In genomic region chr12:2653461-2653965, GRCh38 we compare ENCODE assay signal across 26 cellular contexts.
"Had no signal": no experiment of that assay in that cellular context is flagged by ENCODE, and none has a peak within 500 bp of the region (broad histone marks: within the 10 kb centered on the region; RNA-seq: fewer than 3 reads in every experiment).

No MANE protein-coding gene starts in this region.

- H3K36me3 Mint-ChIP-seq: neural progenitor cell; stimulated activated effector memory CD8-positive, alpha-beta T cell treated with anti-CD3 and anti-CD28 coated beads, Interleukin-12 subunit alpha, Interleukin-12 subunit beta, amount 100 ng/mL, for 72 hours had no signal

- H3K4me1 ChIP-seq: colonic mucosa, esophagus squamous epithelium, neural progenitor cell, parathyroid adenoma, right lobe of liver, thyroid gland, uterus had no signal

- H3K27ac ChIP-seq: colonic mucosa, esophagus squamous epithelium, heart right ventricle, neural progenitor cell, parathyroid adenoma, right lobe of liver, stomach, thyroid gland, uterus had no signal

- H3K9me3 ChIP-seq: colonic mucosa, esophagus squamous epithelium, heart right ventricle, stomach, thyroid gland, uterus had no signal

- H3K9me3 Mint-ChIP-seq: stimulated activated effector memory CD8-positive, alpha-beta T cell treated with anti-CD3 and anti-CD28 coated beads, Interleukin-12 subunit alpha, Interleukin-12 subunit beta, amount 100 ng/mL, for 72 hours; type B pancreatic cell had no signal

- H3K27me3 ChIP-seq: colonic mucosa, heart right ventricle, neural progenitor cell, right lobe of liver, thyroid gland, uterus had no signal

- ATAC-seq: naive thymus-derived CD4-positive, alpha-beta T cell; right lobe of liver; stimulated activated effector memory CD8-positive, alpha-beta T cell treated with anti-CD3 and anti-CD28 coated beads, Interleukin-12 subunit alpha, Interleukin-12 subunit beta, amount 100 ng/mL, for 72 hours had no signal

- H3K4me3 ChIP-seq: colonic mucosa, esophagus squamous epithelium, heart right ventricle, neural progenitor cell, right lobe of liver, smooth muscle cell, stomach, thyroid gland, uterus had no signal

- H3K27ac Mint-ChIP-seq: naive thymus-derived CD4-positive, alpha-beta T cell; nephron; neural progenitor cell; progenitor cell of endocrine pancreas; stimulated activated effector memory CD8-positive, alpha-beta T cell treated with anti-CD3 and anti-CD28 coated beads, Interleukin-12 subunit alpha, Interleukin-12 subunit beta, amount 100 ng/mL, for 72 hours; type B pancreatic cell had no signal

- H3K9ac ChIP-seq: neural progenitor cell, parathyroid adenoma had no signal

- H3K36me3 ChIP-seq: colonic mucosa, neural progenitor cell, right lobe of liver, thyroid gland, uterus had no signal

- H3K4me1 Mint-ChIP-seq: naive thymus-derived CD4-positive, alpha-beta T cell; neural progenitor cell; stimulated activated effector memory CD8-positive, alpha-beta T cell treated with anti-CD3 and anti-CD28 coated beads, Interleukin-12 subunit alpha, Interleukin-12 subunit beta, amount 100 ng/mL, for 72 hours had no signal

- DNase-seq: colonic mucosa; dermis blood vessel endothelial cell; effector memory CD4-positive, alpha-beta T cell; erythroblast; esophagus squamous epithelium; foreskin melanocyte; glutamatergic neuron; heart right ventricle; hippocampal formation; mesenchymal stem cell; midbrain; stimulated activated CD4-positive, alpha-beta T cell treated with anti-CD3 and anti-CD28 coated beads, Interleukin-2, amount 100 ng/mL, for 24 hours; stimulated activated CD4-positive, alpha-beta T cell treated with anti-CD3 and anti-CD28 coated beads, Interleukin-4, amount 100 ng/mL, for 24 hours; stimulated activated naive CD4-positive, alpha-beta T cell treated with Interleukin-2 at 50 U/mL for 16 hours; stomach; thyroid gland had no signal

- H3K4me3 Mint-ChIP-seq: naive thymus-derived CD4-positive, alpha-beta T cell; nephron; neural progenitor cell; stimulated activated effector memory CD8-positive, alpha-beta T cell treated with anti-CD3 and anti-CD28 coated beads, Interleukin-12 subunit alpha, Interleukin-12 subunit beta, amount 100 ng/mL, for 72 hours; type B pancreatic cell had no signal
